In the genomic region with DNA sequence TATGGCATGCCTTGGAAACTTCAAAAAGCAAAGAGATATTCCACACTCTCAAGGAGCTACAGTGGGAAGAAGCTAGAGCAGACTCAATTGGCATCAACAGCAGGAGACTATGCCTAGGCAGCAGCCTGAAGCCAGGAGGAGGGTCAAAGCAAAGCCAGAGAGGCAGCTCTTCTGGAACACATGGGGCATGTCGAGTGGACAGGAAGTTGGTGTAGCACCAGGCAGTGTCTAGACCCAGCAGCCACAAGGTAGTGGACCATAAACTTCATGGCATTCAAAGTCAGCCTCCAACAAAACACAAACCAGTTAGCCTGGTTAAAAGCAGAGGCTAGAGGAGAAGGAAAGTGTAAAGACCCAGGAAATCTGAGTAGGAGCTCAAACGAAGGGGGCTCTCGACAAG, we compare ENCODE assay signal across 15 cellular contexts.
DNase-seq lines count a peak whose midpoint lies in the region; ATAC-seq, FAIRE-seq and TF ChIP-seq lines count a peak whose summit lies in the region.
"Had no signal": no experiment of that assay in that cellular context is flagged by ENCODE, and none has a peak within 500 bp of the region (broad histone marks: within the 10 kb centered on the region; RNA-seq: fewer than 3 reads in every experiment).

No MANE protein-coding gene starts in this region.

- no peaks in the 10 kb centered on the region for H3K9me3 ChIP-seq in small intestine (ENCODE audit: control insufficient read depth, low read depth)
- H3K9me3 ChIP-seq: esophagus squamous epithelium had no signal

- H3K27ac ChIP-seq in small intestine (ENCODE audit: low read depth in 1 of 2, low read length in 1 of 2), result no peak overlapping the region
- H3K27ac ChIP-seq: esophagus squamous epithelium, left ventricle myocardium inferior had no signal

- DNase-seq in neural crest cell (ENCODE audit: low read depth, low spot score) (no peak), NCI-H1930 (lab: John Stamatoyannopoulos, UW) (no peak), NOMO-1 (lab: John Stamatoyannopoulos, UW; ENCODE audit: unreplicated experiment in 2 of 2) (no peak), small intestine (no peak), NCI-H2227 (lab: John Stamatoyannopoulos, UW; ENCODE audit: unreplicated experiment) (no peak)
- DNase-seq: activated CD4-positive, alpha-beta T cell treated with anti-CD3 and anti-CD28 coated beads for 48 hours; amygdala; esophagus squamous epithelium; left ventricle myocardium inferior; RPMI8226; stimulated activated naive CD4-positive, alpha-beta T cell had no signal

- 58 to 75% (median 74%) methylated on average over 3 of the region's 3 CpGs for WGBS in small intestine, 3 donors

- H3K9me3 Mint-ChIP-seq in neural crest cell, result no peaks in the 10 kb centered on the region

- ATAC-seq in GM18909 (IDR thresholded peaks at IDR 0.05; ENCODE audit: poor library complexity, unreplicated experiment), result peak; percentile 47
- ATAC-seq in GM21786 (IDR thresholded peaks at IDR 0.05; ENCODE audit: unreplicated experiment), result peak; percentile 28
- peak; percentile 31 for ATAC-seq in HG03378 (IDR thresholded peaks at IDR 0.05; ENCODE audit: unreplicated experiment)

- H3K4me1 Mint-ChIP-seq in neural crest cell, result peaks cover 28% of the 10 kb centered on the region

- H3K27me3 Mint-ChIP-seq in neural crest cell (ENCODE audit: low read depth), result no peaks in the 10 kb centered on the region

- no peak for TF ChIP-seq CTCF in neural crest cell (conservative IDR thresholded peaks at IDR 0.05)

- no peak overlapping the region for H3K4me3 Mint-ChIP-seq in neural crest cell

- no peaks in the 10 kb centered on the region for H3K27me3 ChIP-seq in small intestine (ENCODE audit: control insufficient read depth in 2 of 2, insufficient read depth in 2 of 2, low read length in 2 of 2)
- H3K27me3 ChIP-seq: esophagus squamous epithelium had no signal

- H3K27ac Mint-ChIP-seq in neural crest cell (ENCODE audit: unreplicated experiment), result peak overlapping the region; percentile 4

- no peaks in the 10 kb centered on the region for H3K36me3 ChIP-seq in small intestine (ENCODE audit: control insufficient read depth in 2 of 2, insufficient read depth in 2 of 2, low read length in 2 of 2)
- H3K36me3 ChIP-seq: esophagus squamous epithelium, left ventricle myocardium inferior had no signal

- H3K36me3 Mint-ChIP-seq in neural crest cell (ENCODE audit: low read depth), result no peaks in the 10 kb centered on the region

- no peak overlapping the region for H3K4me3 ChIP-seq in small intestine (ENCODE audit: low read depth in 1 of 2, low read length in 2 of 2)
- H3K4me3 ChIP-seq: esophagus squamous epithelium, left ventricle myocardium inferior had no signal

- no peaks in the 10 kb centered on the region for H3K4me1 ChIP-seq in small intestine (ENCODE audit: control insufficient read depth in 2 of 2, insufficient read depth in 1 of 2, low read depth in 1 of 2, low read length in 1 of 2)
- H3K4me1 ChIP-seq: esophagus squamous epithelium had no signal

- no peak for FAIRE-seq in small intestine (lab: Jason Lieb, UNC)
- FAIRE-seq: H1 had no signal
